Comparison of ENCODE assay signal across 1 cellular context in the genomic region with DNA sequence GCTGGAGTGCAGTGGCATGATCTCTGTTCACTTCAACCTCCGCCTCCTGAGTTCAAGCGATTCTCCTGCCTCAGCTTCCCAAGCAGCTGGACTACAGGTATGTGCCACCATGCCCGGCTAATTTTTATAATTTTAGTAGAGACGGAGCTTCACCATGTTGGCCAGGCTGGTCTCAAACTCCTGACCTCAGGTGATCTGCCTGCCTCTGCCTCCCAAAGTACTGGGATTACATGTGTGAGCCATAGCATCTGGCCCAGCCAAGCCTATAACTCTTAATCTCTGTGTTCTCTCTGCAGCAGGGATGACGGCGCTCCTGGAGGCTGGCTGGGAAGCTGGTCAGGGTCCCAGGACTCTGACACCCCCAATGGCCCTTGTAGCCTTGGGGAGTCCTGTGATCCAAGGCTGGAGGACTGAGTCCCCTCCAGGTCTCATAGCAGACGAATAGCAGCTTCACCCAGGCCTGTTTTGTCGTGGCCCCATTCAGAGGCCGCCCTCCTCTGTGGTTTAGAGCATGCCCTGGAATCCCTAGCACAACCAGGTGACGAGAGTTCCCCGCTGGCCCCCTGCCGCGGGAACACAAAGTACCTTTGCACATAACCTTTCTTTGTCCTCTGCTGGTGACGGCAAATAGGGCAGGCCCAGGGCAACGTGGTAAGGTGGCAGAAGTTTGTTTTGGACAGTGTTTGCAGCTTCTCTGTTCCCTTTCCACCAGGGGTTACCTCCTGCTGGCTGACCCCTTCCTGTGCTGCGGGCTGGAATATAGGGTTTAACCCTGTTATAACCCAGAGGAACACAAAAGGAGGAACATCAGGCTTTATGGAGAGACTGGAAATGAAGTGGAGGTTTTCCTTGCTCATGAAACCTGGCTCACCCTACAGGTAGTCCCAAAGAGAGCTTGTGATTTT.
A peak's percentile ranks its signal among the peaks of the same experiment; 100 is the strongest.
TF ChIP-seq lines count a peak whose summit lies in the region.

No MANE protein-coding gene starts in this region.

TF ChIP-seq in HepG2, 621 proteins besides CTCF, POLR2A, EP300 and RAD21 (continued from another document and continues in another):
- TF ChIP-seq REST (IDR thresholded peaks at IDR 0.05; ENCODE audit: borderline replicate concordance in 1 of 2, low read depth in 1 of 2, low read length in 2 of 2) (peak in 1 of 2 experiments; percentile 79; a peak in 2 of 4 replicates), ZBTB37 (CRISPR knock-in tag; IDR thresholded peaks at IDR 0.05) (peak; percentile 90), ZFP62 (CRISPR knock-in tag; IDR thresholded peaks at IDR 0.05) (no peak), RAD51 (IDR thresholded peaks at IDR 0.05; ENCODE audit: borderline replicate concordance) (no peak), CREM (IDR thresholded peaks at IDR 0.05) (peak; percentile 60; the same call in 1 of the 2 replicates), CREM (CRISPR knock-in tag; IDR thresholded peaks at IDR 0.05) (no peak), HMG20A (CRISPR knock-in tag; IDR thresholded peaks at IDR 0.05; ENCODE audit: borderline replicate concordance) (peak; percentile 85), ZNF646 (CRISPR knock-in tag; IDR thresholded peaks at IDR 0.05) (no peak), MED13 (CRISPR knock-in tag; IDR thresholded peaks at IDR 0.05) (no peak), ATF2 (CRISPR knock-in tag; IDR thresholded peaks at IDR 0.05) (peak; percentile 85), HOXA3 (CRISPR knock-in tag; IDR thresholded peaks at IDR 0.05) (peak; percentile 88), BORCS8-MEF2B (CRISPR knock-in tag; IDR thresholded peaks at IDR 0.05) (peak; percentile 80), ZNF441 (CRISPR knock-in tag; IDR thresholded peaks at IDR 0.05; ENCODE audit: borderline replicate concordance) (peak; percentile 38; the same call in 1 of the 2 replicates), DPF2 (CRISPR knock-in tag; IDR thresholded peaks at IDR 0.05; ENCODE audit: borderline replicate concordance, low read depth) (peak; percentile 72; the same call in 1 of the 2 replicates), FOXP1 (IDR thresholded peaks at IDR 0.05) (no peak), FOXP1 (CRISPR knock-in tag; IDR thresholded peaks at IDR 0.05) (peak; percentile 85), ZNF619 (CRISPR knock-in tag; IDR thresholded peaks at IDR 0.05) (no peak)
- TF ChIP-seq, protein P1, sequence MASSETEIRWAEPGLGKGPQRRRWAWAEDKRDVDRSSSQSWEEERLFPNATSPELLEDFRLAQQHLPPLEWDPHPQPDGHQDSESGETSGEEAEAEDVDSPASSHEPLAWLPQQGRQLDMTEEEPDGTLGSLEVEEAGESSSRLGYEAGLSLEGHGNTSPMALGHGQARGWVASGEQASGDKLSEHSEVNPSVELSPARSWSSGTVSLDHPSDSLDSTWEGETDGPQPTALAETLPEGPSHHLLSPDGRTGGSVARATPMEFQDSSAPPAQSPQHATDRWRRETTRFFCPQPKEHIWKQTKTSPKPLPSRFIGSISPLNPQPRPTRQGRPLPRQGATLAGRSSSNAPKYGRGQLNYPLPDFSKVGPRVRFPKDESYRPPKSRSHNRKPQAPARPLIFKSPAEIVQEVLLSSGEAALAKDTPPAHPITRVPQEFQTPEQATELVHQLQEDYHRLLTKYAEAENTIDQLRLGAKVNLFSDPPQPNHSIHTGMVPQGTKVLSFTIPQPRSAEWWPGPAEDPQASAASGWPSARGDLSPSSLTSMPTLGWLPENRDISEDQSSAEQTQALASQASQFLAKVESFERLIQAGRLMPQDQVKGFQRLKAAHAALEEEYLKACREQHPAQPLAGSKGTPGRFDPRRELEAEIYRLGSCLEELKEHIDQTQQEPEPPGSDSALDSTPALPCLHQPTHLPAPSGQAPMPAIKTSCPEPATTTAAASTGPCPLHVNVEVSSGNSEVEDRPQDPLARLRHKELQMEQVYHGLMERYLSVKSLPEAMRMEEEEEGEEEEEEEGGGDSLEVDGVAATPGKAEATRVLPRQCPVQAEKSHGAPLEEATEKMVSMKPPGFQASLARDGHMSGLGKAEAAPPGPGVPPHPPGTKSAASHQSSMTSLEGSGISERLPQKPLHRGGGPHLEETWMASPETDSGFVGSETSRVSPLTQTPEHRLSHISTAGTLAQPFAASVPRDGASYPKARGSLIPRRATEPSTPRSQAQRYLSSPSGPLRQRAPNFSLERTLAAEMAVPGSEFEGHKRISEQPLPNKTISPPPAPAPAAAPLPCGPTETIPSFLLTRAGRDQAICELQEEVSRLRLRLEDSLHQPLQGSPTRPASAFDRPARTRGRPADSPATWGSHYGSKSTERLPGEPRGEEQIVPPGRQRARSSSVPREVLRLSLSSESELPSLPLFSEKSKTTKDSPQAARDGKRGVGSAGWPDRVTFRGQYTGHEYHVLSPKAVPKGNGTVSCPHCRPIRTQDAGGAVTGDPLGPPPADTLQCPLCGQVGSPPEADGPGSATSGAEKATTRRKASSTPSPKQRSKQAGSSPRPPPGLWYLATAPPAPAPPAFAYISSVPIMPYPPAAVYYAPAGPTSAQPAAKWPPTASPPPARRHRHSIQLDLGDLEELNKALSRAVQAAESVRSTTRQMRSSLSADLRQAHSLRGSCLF (CRISPR knock-in tag; IDR thresholded peaks at IDR 0.05; ENCODE audit: borderline replicate concordance): no peak
- TF ChIP-seq, protein P2, sequence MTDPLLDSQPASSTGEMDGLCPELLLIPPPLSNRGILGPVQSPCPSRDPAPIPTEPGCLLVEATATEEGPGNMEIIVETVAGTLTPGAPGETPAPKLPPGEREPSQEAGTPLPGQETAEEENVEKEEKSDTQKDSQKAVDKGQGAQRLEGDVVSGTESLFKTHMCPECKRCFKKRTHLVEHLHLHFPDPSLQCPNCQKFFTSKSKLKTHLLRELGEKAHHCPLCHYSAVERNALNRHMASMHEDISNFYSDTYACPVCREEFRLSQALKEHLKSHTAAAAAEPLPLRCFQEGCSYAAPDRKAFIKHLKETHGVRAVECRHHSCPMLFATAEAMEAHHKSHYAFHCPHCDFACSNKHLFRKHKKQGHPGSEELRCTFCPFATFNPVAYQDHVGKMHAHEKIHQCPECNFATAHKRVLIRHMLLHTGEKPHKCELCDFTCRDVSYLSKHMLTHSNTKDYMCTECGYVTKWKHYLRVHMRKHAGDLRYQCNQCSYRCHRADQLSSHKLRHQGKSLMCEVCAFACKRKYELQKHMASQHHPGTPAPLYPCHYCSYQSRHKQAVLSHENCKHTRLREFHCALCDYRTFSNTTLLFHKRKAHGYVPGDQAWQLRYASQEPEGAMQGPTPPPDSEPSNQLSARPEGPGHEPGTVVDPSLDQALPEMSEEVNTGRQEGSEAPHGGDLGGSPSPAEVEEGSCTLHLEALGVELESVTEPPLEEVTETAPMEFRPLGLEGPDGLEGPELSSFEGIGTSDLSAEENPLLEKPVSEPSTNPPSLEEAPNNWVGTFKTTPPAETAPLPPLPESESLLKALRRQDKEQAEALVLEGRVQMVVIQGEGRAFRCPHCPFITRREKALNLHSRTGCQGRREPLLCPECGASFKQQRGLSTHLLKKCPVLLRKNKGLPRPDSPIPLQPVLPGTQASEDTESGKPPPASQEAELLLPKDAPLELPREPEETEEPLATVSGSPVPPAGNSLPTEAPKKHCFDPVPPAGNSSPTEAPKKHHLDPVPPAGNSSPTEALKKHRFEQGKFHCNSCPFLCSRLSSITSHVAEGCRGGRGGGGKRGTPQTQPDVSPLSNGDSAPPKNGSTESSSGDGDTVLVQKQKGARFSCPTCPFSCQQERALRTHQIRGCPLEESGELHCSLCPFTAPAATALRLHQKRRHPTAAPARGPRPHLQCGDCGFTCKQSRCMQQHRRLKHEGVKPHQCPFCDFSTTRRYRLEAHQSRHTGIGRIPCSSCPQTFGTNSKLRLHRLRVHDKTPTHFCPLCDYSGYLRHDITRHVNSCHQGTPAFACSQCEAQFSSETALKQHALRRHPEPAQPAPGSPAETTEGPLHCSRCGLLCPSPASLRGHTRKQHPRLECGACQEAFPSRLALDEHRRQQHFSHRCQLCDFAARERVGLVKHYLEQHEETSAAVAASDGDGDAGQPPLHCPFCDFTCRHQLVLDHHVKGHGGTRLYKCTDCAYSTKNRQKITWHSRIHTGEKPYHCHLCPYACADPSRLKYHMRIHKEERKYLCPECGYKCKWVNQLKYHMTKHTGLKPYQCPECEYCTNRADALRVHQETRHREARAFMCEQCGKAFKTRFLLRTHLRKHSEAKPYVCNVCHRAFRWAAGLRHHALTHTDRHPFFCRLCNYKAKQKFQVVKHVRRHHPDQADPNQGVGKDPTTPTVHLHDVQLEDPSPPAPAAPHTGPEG (CRISPR knock-in tag; IDR thresholded peaks at IDR 0.05): no peak
